ENCODE assay signal across 18 cellular contexts in genomic region chr1:110610084-110610483, GRCh38. TPM values are rescaled to one million over a fixed set of nuclear protein-coding genes. Genes with fewer than 3 reads are reported as not detected.
DNase-seq lines count a peak whose midpoint lies in the region; ATAC-seq and TF ChIP-seq lines count a peak whose summit lies in the region.
"Had no signal": no experiment of that assay in that cellular context is flagged by ENCODE, and none has a peak within 500 bp of the region (broad histone marks: within the 10 kb centered on the region; RNA-seq: fewer than 3 reads in every experiment).

No MANE protein-coding gene starts in this region.

- H3K9ac ChIP-seq in BLaER1: no peak overlapping the region

- H3K4me1 ChIP-seq in BLaER1 (peaks cover 43% of the 10 kb centered on the region), HEK293 (ENCODE audit: control insufficient read depth, insufficient read depth, low read length) (no peaks in the 10 kb centered on the region)
- H3K4me1 ChIP-seq: SJCRH30 had no signal

- H3K27me3 Mint-ChIP-seq in activated CD8-positive, alpha-beta memory T cell treated with anti-CD3 and anti-CD28 coated beads, Interleukin-2, amount 10 ng/mL, durations not matched to agents 7 days and 5 days: peaks cover 39% of the 10 kb centered on the region

- peak overlapping the region; percentile 74 for H3K4me2 ChIP-seq in BLaER1

- H3K9me3 Mint-ChIP-seq in activated CD8-positive, alpha-beta memory T cell treated with anti-CD3 and anti-CD28 coated beads, Interleukin-2, amount 10 ng/mL, durations not matched to agents 7 days and 5 days (ENCODE audit: low read depth): no peaks in the 10 kb centered on the region
- H3K9me3 Mint-ChIP-seq: CD4-positive, alpha-beta memory T cell had no signal

- no peak for TF ChIP-seq CTCF in HEK293 (tag by site-specific recombination; IDR thresholded peaks at IDR 0.05)

- POLR2A ChIA-PET in HEK293 (lab: Yijun Ruan, JAX) (no interaction called here), HEK293T (lab: Yijun Ruan, JAX) (no interaction called here)

- H3K27ac Mint-ChIP-seq in activated CD8-positive, alpha-beta memory T cell treated with anti-CD3 and anti-CD28 coated beads, Interleukin-2, amount 10 ng/mL, durations not matched to agents 7 days and 5 days: no peak overlapping the region
- H3K27ac Mint-ChIP-seq: CD4-positive, alpha-beta memory T cell had no signal

- H3K27ac ChIP-seq in BLaER1 (no peak overlapping the region), HEK293 (ENCODE audit: extremely low read depth, low read depth, low read length) (no peak overlapping the region)
- H3K27ac ChIP-seq: RWPE1, SJCRH30 had no signal

- no peak overlapping the region for H3K4me3 Mint-ChIP-seq in activated CD8-positive, alpha-beta memory T cell treated with anti-CD3 and anti-CD28 coated beads, Interleukin-2, amount 10 ng/mL, durations not matched to agents 7 days and 5 days
- H3K4me3 Mint-ChIP-seq: CD4-positive, alpha-beta memory T cell had no signal

- no peak for ATAC-seq in activated CD8-positive, alpha-beta memory T cell treated with anti-CD3 and anti-CD28 coated beads, Interleukin-2, amount 10 ng/mL, durations not matched to agents 7 days and 5 days

- H4K20me1 ChIP-seq in BLaER1: peaks cover 54% of the 10 kb centered on the region

- peaks cover 24% of the 10 kb centered on the region for H3K4me1 Mint-ChIP-seq in activated CD8-positive, alpha-beta memory T cell treated with anti-CD3 and anti-CD28 coated beads, Interleukin-2, amount 10 ng/mL, durations not matched to agents 7 days and 5 days

- peak; percentile 47 for DNase-seq in activated CD8-positive, alpha-beta memory T cell treated with anti-CD3 and anti-CD28 coated beads, Interleukin-2, amount 10 ng/mL, durations not matched to agents 7 days and 5 days
- no peak for DNase-seq in activated CD8-positive, alpha-beta memory T cell treated with anti-CD3 and anti-CD28 coated beads, Interleukin-2, amount 50 U/mL, for 4 hours
- DNase-seq in mesenteric fat pad (ENCODE audit: low spot score): peak; percentile 59
- no peak for DNase-seq in HEK293T (ENCODE audit: extremely low spot score)
- DNase-seq in NCI-H2029 (lab: John Stamatoyannopoulos, UW): no peak
- no peak for DNase-seq in NCI-H146 treated with DMSO at 0.1 percent for 48 hours (lab: John Stamatoyannopoulos, UW; ENCODE audit: unreplicated experiment)
- DNase-seq: ACHN; Calu3; CD4-positive, alpha-beta memory T cell; HCEC 1CT; NCI-H1105 treated with DMSO at 0.1 percent for 48 hours; NCI-H187; NCI-H526 treated with DMSO at 0.1 percent for 48 hours; NK-92 treated with Interleukin-12 subunit alpha and Interleukin-12 subunit beta, amount 100 ng/mL, for 24 hours; SJCRH30 had no signal

- H3K36me3 ChIP-seq in BLaER1: no peaks in the 10 kb centered on the region
- H3K36me3 ChIP-seq in HEK293 (ENCODE audit: control insufficient read depth in 2 of 2, insufficient read depth in 1 of 2, low read length in 2 of 2): no peaks in the 10 kb centered on the region
- H3K36me3 ChIP-seq: SJCRH30 had no signal

- H3K9me3 ChIP-seq in BLaER1: no peaks in the 10 kb centered on the region
- H3K9me3 ChIP-seq in HEK293 (ENCODE audit: control insufficient read depth, insufficient read depth, low read depth, low read length): no peaks in the 10 kb centered on the region
- H3K9me3 ChIP-seq: SJCRH30 had no signal

- no peaks in the 10 kb centered on the region for H3K36me3 Mint-ChIP-seq in activated CD8-positive, alpha-beta memory T cell treated with anti-CD3 and anti-CD28 coated beads, Interleukin-2, amount 10 ng/mL, durations not matched to agents 7 days and 5 days
- H3K36me3 Mint-ChIP-seq: CD4-positive, alpha-beta memory T cell had no signal

- CTCF ChIA-PET in activated CD8-positive, alpha-beta memory T cell treated with anti-CD3 and anti-CD28 coated beads, Interleukin-2, amount 10 ng/mL, durations not matched to agents 7 days and 5 days (lab: Charles Lee): interaction anchor here (0.8 to 2.3 kb wide), 5 partner anchors 9 to 156 kb away, joined by 3 to 13 read pairs (median 3); no protein-coding TSS in a partner anchor
- CTCF ChIA-PET in HEK293 (lab: Yijun Ruan, JAX): interaction anchor here (0.6 to 2.4 kb wide), 5 partner anchors 54 to 724 kb away, joined by 3 to 14 read pairs (median 3); no protein-coding TSS in a partner anchor
- CTCF ChIA-PET in HEK293T (lab: Yijun Ruan, JAX): interaction anchor here (1.1 to 1.5 kb wide), 2 partner anchors 9 to 155 kb away, joined by 3 to 4 read pairs; no protein-coding TSS in a partner anchor

- no peak overlapping the region for H3K4me3 ChIP-seq in BLaER1
- H3K4me3 ChIP-seq in HEK293 (ENCODE audit: low read depth, low read length): no peak overlapping the region
- H3K4me3 ChIP-seq: SJCRH30 had no signal

- H3K27me3 ChIP-seq in BLaER1: peaks cover 56% of the 10 kb centered on the region

TF ChIP-seq in HEK293, 187 proteins besides CTCF, POLR2A, EP300 and RAD21:
- TF ChIP-seq GFI1B (tag by site-specific recombination; IDR thresholded peaks at IDR 0.05): no peak
- TF ChIP-seq EGR2 (tag by site-specific recombination; IDR thresholded peaks at IDR 0.05; ENCODE audit: low read depth): 0 out of 2 replicates have a peak, but pooled peaks have one; percentile 13
- no peak for TF ChIP-seq ZNF2 (tag by site-specific recombination; IDR thresholded peaks at IDR 0.05)
- TF ChIP-seq ZNF10 (tag by site-specific recombination; IDR thresholded peaks at IDR 0.05): no peak
- no peak for TF ChIP-seq ZNF354C (tag by site-specific recombination; IDR thresholded peaks at IDR 0.05; ENCODE audit: borderline replicate concordance, low read depth)

TF ChIP-seq in HEK293T, 16 proteins besides CTCF, POLR2A, EP300 and RAD21:
- TF ChIP-seq FOXK2 (IDR thresholded peaks at IDR 0.05): no peak
- TF ChIP-seq, protein P1, sequence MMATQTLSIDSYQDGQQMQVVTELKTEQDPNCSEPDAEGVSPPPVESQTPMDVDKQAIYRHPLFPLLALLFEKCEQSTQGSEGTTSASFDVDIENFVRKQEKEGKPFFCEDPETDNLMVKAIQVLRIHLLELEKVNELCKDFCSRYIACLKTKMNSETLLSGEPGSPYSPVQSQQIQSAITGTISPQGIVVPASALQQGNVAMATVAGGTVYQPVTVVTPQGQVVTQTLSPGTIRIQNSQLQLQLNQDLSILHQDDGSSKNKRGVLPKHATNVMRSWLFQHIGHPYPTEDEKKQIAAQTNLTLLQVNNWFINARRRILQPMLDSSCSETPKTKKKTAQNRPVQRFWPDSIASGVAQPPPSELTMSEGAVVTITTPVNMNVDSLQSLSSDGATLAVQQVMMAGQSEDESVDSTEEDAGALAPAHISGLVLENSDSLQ (IDR thresholded peaks at IDR 0.05): no peak
- TF ChIP-seq LEF1 (IDR thresholded peaks at IDR 0.05; ENCODE audit: borderline replicate concordance): no peak
- no peak for TF ChIP-seq FOXM1 (IDR thresholded peaks at IDR 0.05; ENCODE audit: borderline replicate concordance)
- no peak for TF ChIP-seq ZNF384 (IDR thresholded peaks at IDR 0.05)
- TF ChIP-seq ARNT (IDR thresholded peaks at IDR 0.05): no peak
- TF ChIP-seq BHLHE40 (IDR thresholded peaks at IDR 0.05; ENCODE audit: borderline replicate concordance): no peak
- no peak for TF ChIP-seq SP1 (IDR thresholded peaks at IDR 0.05)
- TF ChIP-seq ELF4 (IDR thresholded peaks at IDR 0.05): no peak
- TF ChIP-seq TARDBP (IDR thresholded peaks at IDR 0.05): no peak
- no peak for TF ChIP-seq NFRKB (IDR thresholded peaks at IDR 0.05)
- TF ChIP-seq FOXA1 (IDR thresholded peaks at IDR 0.05): no peak
- no peak for TF ChIP-seq SUZ12 (IDR thresholded peaks at IDR 0.05)
- TF ChIP-seq L3MBTL2 (conservative IDR thresholded peaks at IDR 0.05): no peak

RNA-seq across cellular contexts. Expression of gene KCNA2, which starts 3.9 kb away (rescaled TPM):
- total RNA-seq in activated CD8-positive, alpha-beta memory T cell treated with anti-CD3 and anti-CD28 coated beads, Interleukin-2, amount 10 ng/mL, durations not matched to agents 7 days and 5 days: 1 to 10 TPM; 2.4 to 3.7 TPM
- total RNA-seq in mesenteric fat pad: 1.5 TPM
- total RNA-seq: Calu3, SJCRH30 had no signal

Comparison
In these comparisons a context has a peak if more than half of its experiments do, and no peak if none do; other contexts are left out.
1. DNase-seq: peak in activated CD8-positive, alpha-beta memory T cell treated with anti-CD3 and anti-CD28 coated beads, Interleukin-2, amount 10 ng/mL, durations not matched to agents 7 days and 5 days (single experiment) and mesenteric fat pad (single experiment); none in activated CD8-positive, alpha-beta memory T cell treated with anti-CD3 and anti-CD28 coated beads, Interleukin-2, amount 50 U/mL, for 4 hours (single experiment), HEK293T (single experiment), NCI-H2029 (single experiment) and NCI-H146 treated with DMSO at 0.1 percent for 48 hours (single experiment).